Comparison of ENCODE assay signal across 16 cellular contexts in genomic region chr9:98879094-98879957, GRCh38.
"Had no signal": no experiment of that assay in that cellular context is flagged by ENCODE, and none has a peak within 500 bp of the region (broad histone marks: within the 10 kb centered on the region; RNA-seq: fewer than 3 reads in every experiment).

No MANE protein-coding gene starts in this region.

- H3K4me1 Mint-ChIP-seq: activated naive CD8-positive, alpha-beta T cell treated with anti-CD3 and anti-CD28 coated beads, Interleukin-2, amount 50 U/mL, for 24 hours; central memory CD8-positive, alpha-beta T cell; memory B cell; neural crest cell had no signal

- H3K27me3 ChIP-seq: SJCRH30, suprapubic skin, upper lobe of left lung had no signal

- H3K36me3 Mint-ChIP-seq: memory B cell had no signal

- H3K9me3 Mint-ChIP-seq: activated naive CD8-positive, alpha-beta T cell treated with anti-CD3 and anti-CD28 coated beads, Interleukin-2, amount 50 U/mL, for 24 hours; central memory CD8-positive, alpha-beta T cell; memory B cell; neural crest cell; T-helper 2 cell treated with Interferon-gamma antibody and Interleukin-4, amounts not matched to agents 5 μg/mL and 100 μg/mL, for 36 hours had no signal

- H3K79me2 ChIP-seq: parathyroid adenoma had no signal

- H2AFZ ChIP-seq: parathyroid adenoma had no signal

- DNase-seq: activated naive CD4-positive, alpha-beta T cell; activated naive CD8-positive, alpha-beta T cell treated with anti-CD3 and anti-CD28 coated beads, Interleukin-2, amount 50 U/mL, for 24 hours; dermis blood vessel endothelial cell; glutamatergic neuron; retina; SJCRH30; spleen; stimulated activated CD4-positive, alpha-beta T cell treated with anti-CD3 and anti-CD28 coated beads, Interleukin-1b, Interleukin-23, amount 100 ng/mL, for 48 hours; stimulated activated naive CD4-positive, alpha-beta T cell treated with Interleukin-2 at 50 U/mL for 16 hours; upper lobe of left lung had no signal

- ATAC-seq: activated naive CD8-positive, alpha-beta T cell treated with anti-CD3 and anti-CD28 coated beads, Interleukin-2, amount 50 U/mL, for 24 hours had no signal

- H3K4me3 ChIP-seq: SJCRH30, spleen, suprapubic skin, upper lobe of left lung had no signal

- H3K9me3 ChIP-seq: SJCRH30, spleen, suprapubic skin, upper lobe of left lung had no signal

- H3K27ac ChIP-seq: parathyroid adenoma, SJCRH30, spleen, upper lobe of left lung had no signal

- H3K4me3 Mint-ChIP-seq: activated naive CD8-positive, alpha-beta T cell treated with anti-CD3 and anti-CD28 coated beads, Interleukin-2, amount 50 U/mL, for 24 hours; central memory CD8-positive, alpha-beta T cell; memory B cell; neural crest cell; T-helper 2 cell treated with Interferon-gamma antibody and Interleukin-4, amounts not matched to agents 5 μg/mL and 100 μg/mL, for 36 hours had no signal

- H3K4me1 ChIP-seq: parathyroid adenoma, SJCRH30, suprapubic skin, upper lobe of left lung had no signal

- H3K27ac Mint-ChIP-seq: activated naive CD8-positive, alpha-beta T cell treated with anti-CD3 and anti-CD28 coated beads, Interleukin-2, amount 50 U/mL, for 24 hours; memory B cell; T-helper 2 cell treated with Interferon-gamma antibody and Interleukin-4, amounts not matched to agents 5 μg/mL and 100 μg/mL, for 36 hours had no signal

- H3K9ac ChIP-seq: parathyroid adenoma had no signal

- H3K36me3 ChIP-seq: SJCRH30, spleen, suprapubic skin, upper lobe of left lung had no signal
